21 cellular contexts compared by ENCODE assay signal in the genomic region with DNA sequence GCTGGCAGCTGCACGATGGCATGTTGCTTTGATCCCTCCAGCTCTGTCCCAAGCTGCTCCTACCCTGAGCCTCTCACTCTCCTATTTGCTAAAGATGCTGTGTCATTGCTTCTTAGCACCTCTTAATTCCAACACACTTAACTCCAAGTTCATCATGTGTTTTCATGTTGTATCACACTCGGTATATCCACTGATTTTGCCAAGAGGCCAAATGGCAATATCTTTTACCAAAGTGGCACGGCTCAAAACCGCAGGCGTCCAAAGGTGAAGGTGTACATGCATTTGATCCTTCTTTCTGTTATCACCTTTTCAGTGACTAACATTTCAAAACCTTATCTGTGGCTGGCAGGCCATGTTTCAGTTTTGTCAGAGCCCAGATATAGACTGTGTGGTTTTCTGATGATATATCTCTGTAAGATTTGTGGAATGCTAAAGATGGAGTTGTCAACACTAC.
DNase-seq lines count a peak whose midpoint lies in the region; FAIRE-seq and TF ChIP-seq lines count a peak whose summit lies in the region.
"Had no signal": no experiment of that assay in that cellular context is flagged by ENCODE, and none has a peak within 500 bp of the region (broad histone marks: within the 10 kb centered on the region; RNA-seq: fewer than 3 reads in every experiment).

No MANE protein-coding gene starts in this region.

- H3K79me2 ChIP-seq in fibroblast of lung (ENCODE audit: control insufficient read depth, insufficient read depth, low read length) = no peaks in the 10 kb centered on the region
- H3K79me2 ChIP-seq: hepatocyte had no signal

- peak overlapping the region; percentile 53 for H3K4me3 Mint-ChIP-seq in Caco-2 (ENCODE audit: unreplicated experiment)
- H3K4me3 Mint-ChIP-seq: activated T-helper 17 cell treated with anti-CD3 and anti-CD28 coated beads, Interleukin-2, amount 50 U/mL, for 72 hours; effector memory CD8-positive, alpha-beta T cell had no signal

- no peaks in the 10 kb centered on the region for H3K9me3 ChIP-seq in Caco-2
- no peaks in the 10 kb centered on the region for H3K9me3 ChIP-seq in fibroblast of lung (ENCODE audit: control insufficient read depth, insufficient read depth, low read depth, low read length)
- no peaks in the 10 kb centered on the region for H3K9me3 ChIP-seq in thyroid gland

- H2AFZ ChIP-seq in fibroblast of lung (ENCODE audit: low read length) = no peak overlapping the region
- H2AFZ ChIP-seq: hepatocyte had no signal

- H3K27me3 Mint-ChIP-seq in Caco-2 (ENCODE audit: insufficient read depth, unreplicated experiment) = no peaks in the 10 kb centered on the region
- H3K27me3 Mint-ChIP-seq: activated T-helper 17 cell treated with anti-CD3 and anti-CD28 coated beads, Interleukin-2, amount 50 U/mL, for 72 hours; effector memory CD8-positive, alpha-beta T cell had no signal

- no peak overlapping the region for H3K9ac ChIP-seq in fibroblast of lung (ENCODE audit: insufficient read depth, low read length)

- no peaks in the 10 kb centered on the region for H3K36me3 Mint-ChIP-seq in Caco-2 (ENCODE audit: insufficient read depth, unreplicated experiment)

- H3K36me3 ChIP-seq in Caco-2 (ENCODE audit: control insufficient read depth, insufficient read depth, low read length) (no peaks in the 10 kb centered on the region), fibroblast of lung (ENCODE audit: control insufficient read depth, insufficient read depth, low read length) (no peaks in the 10 kb centered on the region), thyroid gland (no peaks in the 10 kb centered on the region)
- H3K36me3 ChIP-seq: tibial nerve had no signal

- no peak overlapping the region for H3K4me2 ChIP-seq in fibroblast of lung (ENCODE audit: extremely low read depth, insufficient read depth, low read length)

- CTCF ChIA-PET in Caco-2 (lab: Charles Lee) = no interaction called here

- intact Hi-C loops in Caco-2 (cut with micrococcal nuclease; ENCODE audit: unreplicated experiment) = loop anchor here (1.0 kb wide), 1 partner anchor 26 kb away; no protein-coding TSS in a partner anchor
- intact Hi-C loops in lower leg skin (cut with DNase I; ENCODE audit: low total_unique reads) = no loop called here
- intact Hi-C loops in thyroid gland (cut with DNase I) = no loop called here

- H3K27ac ChIP-seq in fibroblast of lung (ENCODE audit: insufficient read depth, low read length) (no peak overlapping the region), thyroid gland (no peak overlapping the region)
- H3K27ac ChIP-seq: C4-2B, tibial nerve had no signal

- 65 to 77% methylated on average over 5 of the region's 5 CpGs for WGBS in lower leg skin, 2 donors
- WGBS in thyroid gland, 2 donors = 70 to 76% methylated on average over 5 of the region's 5 CpGs

- H3K9me3 Mint-ChIP-seq in Caco-2 (ENCODE audit: unreplicated experiment) = peaks cover 31% of the 10 kb centered on the region

- no TSS peak for BruUV-seq in Caco-2 (replicated peaks; lab: Mats Ljungman, UMichigan)

- POLR2A ChIA-PET in Caco-2 (lab: Charles Lee) = no interaction called here

- peaks cover 9% of the 10 kb centered on the region for H3K4me1 Mint-ChIP-seq in Caco-2 (ENCODE audit: low read depth, unreplicated experiment)
- H3K4me1 Mint-ChIP-seq: activated T-helper 17 cell treated with anti-CD3 and anti-CD28 coated beads, Interleukin-2, amount 50 U/mL, for 72 hours had no signal

- H3K4me1 ChIP-seq in Caco-2 (peaks cover 9% of the 10 kb centered on the region), fibroblast of lung (ENCODE audit: control insufficient read depth, extremely low read depth, insufficient read depth, low read length) (no peaks in the 10 kb centered on the region), thyroid gland (no peaks in the 10 kb centered on the region)

- H3K27me3 ChIP-seq in Caco-2 (replicated peaks; ENCODE audit: control insufficient read depth, insufficient read depth, low read length) (no peaks in the 10 kb centered on the region), fibroblast of lung (ENCODE audit: control insufficient read depth, insufficient read depth, low read length) (no peaks in the 10 kb centered on the region), thyroid gland (no peaks in the 10 kb centered on the region)
- H3K27me3 ChIP-seq: hepatocyte, tibial nerve had no signal

- no peak for TF ChIP-seq CTCF in Caco-2 (IDR thresholded peaks at IDR 0.05; ENCODE audit: insufficient read depth in 1 of 2, low read depth in 1 of 2, low read length in 1 of 2, severe bottlenecking in 1 of 2, unreplicated experiment in 1 of 2)
- no peak for TF ChIP-seq CTCF in fibroblast of lung (conservative IDR thresholded peaks at IDR 0.05 in 1 of 2, IDR thresholded peaks at IDR 0.05 in 1 of 2; ENCODE audit: low read depth in 1 of 2, low read length in 2 of 2)
- TF ChIP-seq CTCF in lower leg skin (IDR thresholded peaks at IDR 0.05) = no peak
- TF ChIP-seq CTCF in thyroid gland (IDR thresholded peaks at IDR 0.05) = no peak

- H4K20me1 ChIP-seq in fibroblast of lung (ENCODE audit: control insufficient read depth, extremely low read depth, insufficient read depth, low read length) = no peaks in the 10 kb centered on the region

- H3K27ac Mint-ChIP-seq in Caco-2 (ENCODE audit: unreplicated experiment) = peak overlapping the region; percentile 93
- H3K27ac Mint-ChIP-seq: activated T-helper 17 cell treated with anti-CD3 and anti-CD28 coated beads, Interleukin-2, amount 50 U/mL, for 72 hours; effector memory CD8-positive, alpha-beta T cell had no signal

- peak; percentile 80 for FAIRE-seq in H54 (lab: Jason Lieb, UNC)
- FAIRE-seq: kidney had no signal

- H3K4me3 ChIP-seq in Caco-2 (ENCODE audit: low read depth, low read length) = no peak overlapping the region
- H3K4me3 ChIP-seq in fibroblast of lung (replicated peaks in 1 of 4; ENCODE audit: control extremely low read depth in 1 of 4, insufficient read depth in 1 of 4, low read depth in 3 of 4, low read length in 4 of 4) = no peak overlapping the region
- no peak overlapping the region for H3K4me3 ChIP-seq in lower leg skin (ENCODE audit: low read depth, poor library complexity, severe bottlenecking)
- H3K4me3 ChIP-seq in thyroid gland (replicated peaks in 1 of 3) = no peak overlapping the region
- H3K4me3 ChIP-seq: hepatocyte, tibial nerve had no signal

- no peak for TF ChIP-seq POLR2A in H54 (IDR thresholded peaks at IDR 0.05; ENCODE audit: low read depth, low read length)
- TF ChIP-seq POLR2A in lower leg skin (IDR thresholded peaks at IDR 0.05) = no peak
- TF ChIP-seq POLR2A in thyroid gland (IDR thresholded peaks at IDR 0.05) = no peak

- DNase-seq in Caco-2 (peak; percentile 37 to 59), H54 (ENCODE audit: insufficient read length, low spot score) (no peak), RPMI7951 (ENCODE audit: low read depth) (peak; percentile 31), fibroblast of lung (ENCODE audit: low read depth in 2 of 2) (peak; percentile 4 to 71), lower leg skin (ENCODE audit: low spot score in 2 of 2) (no peak), nucleus accumbens (lab: John Stamatoyannopoulos, UW) (no peak), thyroid gland (no peak)
- DNase-seq in activated CD4-positive, CD25-positive, alpha-beta regulatory T cell treated with anti-CD3 and anti-CD28 coated beads, Interleukin-2, amount 50 U/mL, for 72 hours = no peak
- DNase-seq: activated CD4-positive, CD25-positive, alpha-beta regulatory T cell; amniotic stem cell; effector memory CD8-positive, alpha-beta T cell; KBM-7; kidney; mesendoderm; NCI-H1417; NK-92 treated with Interleukin-12 subunit alpha and Interleukin-12 subunit beta, amount 100 ng/mL, for 24 hours; T-helper 1 cell had no signal

Comparison
In these comparisons a context has a peak if more than half of its experiments do, and no peak if none do; other contexts are left out.
1. DNase-seq: peak in Caco-2 (2 of 2), RPMI7951 (single experiment) and fibroblast of lung (2 of 2); none in H54 (single experiment), lower leg skin (0 of 2), nucleus accumbens (0 of 56), activated CD4-positive, CD25-positive, alpha-beta regulatory T cell treated with anti-CD3 and anti-CD28 coated beads, Interleukin-2, amount 50 U/mL, for 72 hours (single experiment) and thyroid gland (0 of 2).